12 cellular contexts compared by ENCODE assay signal in genomic region chrX:11760958-11761357, GRCh38. TPM values are rescaled to one million over a fixed set of nuclear protein-coding genes. Genes with fewer than 3 reads are reported as not detected.
DNase-seq lines count a peak whose midpoint lies in the region; FAIRE-seq and TF ChIP-seq lines count a peak whose summit lies in the region.
"Had no signal": no experiment of that assay in that cellular context is flagged by ENCODE, and none has a peak within 500 bp of the region (broad histone marks: within the 10 kb centered on the region; RNA-seq: fewer than 3 reads in every experiment).

No MANE protein-coding gene starts in this region.

- H3K79me2 ChIP-seq in SU-DHL-6 (ENCODE audit: insufficient read depth, low read length): no peaks in the 10 kb centered on the region
- H3K79me2 ChIP-seq in endothelial cell of umbilical vein (ENCODE audit: control insufficient read depth, insufficient read depth, low read length): peaks cover 8% of the 10 kb centered on the region

- no peak for TF ChIP-seq POLR2A in endothelial cell of umbilical vein (IDR thresholded peaks at IDR 0.05; ENCODE audit: low read depth, low read length)
- no peak for TF ChIP-seq POLR2A in prostate gland (IDR thresholded peaks at IDR 0.05)
- no peak for TF ChIP-seq POLR2A in Peyer's patch (IDR thresholded peaks at IDR 0.05)

- peak overlapping the region; percentile 81 for H3K4me3 ChIP-seq in SU-DHL-6 (ENCODE audit: insufficient read depth, low read length, poor library complexity, severe bottlenecking)
- H3K4me3 ChIP-seq in endothelial cell of umbilical vein (replicated peaks in 1 of 3; ENCODE audit: insufficient read depth in 1 of 3, low read depth in 1 of 3, low read length in 3 of 3): peak overlapping the region in 2 of 3 experiments; percentile 18 to 90
- H3K4me3 ChIP-seq in prostate gland: no peak overlapping the region
- H3K4me3 ChIP-seq in Peyer's patch: peak overlapping the region in 1 of 4 donors; percentile 14

- H3K4me3 Mint-ChIP-seq in activated naive CD4-positive, alpha-beta T cell treated with anti-CD3 and anti-CD28 coated beads, Interleukin-2, amount 10 ng/mL, durations not matched to agents 7 days and 5 days: peak overlapping the region; percentile 86
- peak overlapping the region; percentile 24 for H3K4me3 Mint-ChIP-seq in type B pancreatic cell

- FAIRE-seq in endothelial cell of umbilical vein (lab: Jason Lieb, UNC): no peak

- peak overlapping the region; percentile 97 for H3K27ac Mint-ChIP-seq in activated naive CD4-positive, alpha-beta T cell treated with anti-CD3 and anti-CD28 coated beads, Interleukin-2, amount 10 ng/mL, durations not matched to agents 7 days and 5 days
- no peak overlapping the region for H3K27ac Mint-ChIP-seq in type B pancreatic cell

- H3K36me3 ChIP-seq in SU-DHL-6 (ENCODE audit: low read length): 0 out of 2 replicates have a peak, but pooled peaks cover 8% of the 10 kb centered on the region
- H3K36me3 ChIP-seq in endothelial cell of umbilical vein (ENCODE audit: control insufficient read depth in 2 of 2, extremely low read depth in 1 of 2, insufficient read depth in 2 of 2, low read length in 2 of 2): peaks cover 3 to 14% of the 10 kb centered on the region in 2 experiments
- H3K36me3 ChIP-seq in prostate gland: no peaks in the 10 kb centered on the region
- H3K36me3 ChIP-seq in Peyer's patch: peaks cover 0 to 29% (median 0%) of the 10 kb centered on the region in 3 donors

- H3K9ac ChIP-seq in SU-DHL-6 (ENCODE audit: low read length) (peak overlapping the region; percentile 68), endothelial cell of umbilical vein (replicated peaks; ENCODE audit: extremely low read depth, insufficient read depth, low read length) (peak overlapping the region; percentile 82)

- H3K9me2 ChIP-seq in SU-DHL-6 (replicated peaks; ENCODE audit: insufficient read depth, low read length): no peaks in the 10 kb centered on the region

- peaks cover 17% of the 10 kb centered on the region for H3K27me3 Mint-ChIP-seq in activated naive CD4-positive, alpha-beta T cell treated with anti-CD3 and anti-CD28 coated beads, Interleukin-2, amount 10 ng/mL, durations not matched to agents 7 days and 5 days
- H3K27me3 Mint-ChIP-seq in type B pancreatic cell: no peaks in the 10 kb centered on the region

- H3K36me3 Mint-ChIP-seq in activated naive CD4-positive, alpha-beta T cell treated with anti-CD3 and anti-CD28 coated beads, Interleukin-2, amount 10 ng/mL, durations not matched to agents 7 days and 5 days: peaks cover 49% of the 10 kb centered on the region
- H3K36me3 Mint-ChIP-seq in type B pancreatic cell: no peaks in the 10 kb centered on the region

- H3K9me3 ChIP-seq in SU-DHL-6 (ENCODE audit: insufficient read depth, low read length) (no peaks in the 10 kb centered on the region), endothelial cell of umbilical vein (replicated peaks; ENCODE audit: control insufficient read depth, insufficient read depth, low read length) (no peaks in the 10 kb centered on the region), prostate gland (no peaks in the 10 kb centered on the region), Peyer's patch (no peaks in the 10 kb centered on the region)

- H3K4me1 ChIP-seq in endothelial cell of umbilical vein (ENCODE audit: control insufficient read depth, extremely low read depth, insufficient read depth, low read length) (peaks cover 10% of the 10 kb centered on the region), prostate gland (replicated peaks) (no peaks in the 10 kb centered on the region), Peyer's patch (peaks cover 0 to 3% (median 0%) of the 10 kb centered on the region in 4 donors)
- H3K4me1 ChIP-seq: foreskin keratinocyte had no signal

- peaks cover 9% of the 10 kb centered on the region; the same call in 1 of the 2 replicates for H3F3A ChIP-seq in SU-DHL-6 (ENCODE audit: insufficient read depth)

- CTCF ChIA-PET in activated naive CD4-positive, alpha-beta T cell treated with anti-CD3 and anti-CD28 coated beads, Interleukin-2, amount 10 ng/mL, durations not matched to agents 7 days and 5 days (lab: Charles Lee): no interaction called here
- CTCF ChIA-PET in endothelial cell of umbilical vein (lab: Charles Lee): no interaction called here

- H3K9me1 ChIP-seq in endothelial cell of umbilical vein (replicated peaks; ENCODE audit: control insufficient read depth, extremely low read depth, insufficient read depth, low read length): no peaks in the 10 kb centered on the region

- BruUV-seq in endothelial cell of umbilical vein (replicated peaks; lab: Mats Ljungman, UMichigan): no TSS peak

- DNase-seq in activated naive CD4-positive, alpha-beta T cell treated with anti-CD3 and anti-CD28 coated beads, Interleukin-2, amount 10 ng/mL, durations not matched to agents 7 days and 5 days: no peak
- no peak for DNase-seq in activated naive CD4-positive, alpha-beta T cell (lab: John Stamatoyannopoulos, UW)
- DNase-seq in endothelial cell of umbilical vein (ENCODE audit: low read depth, low spot score) (no peak), type B pancreatic cell (ENCODE audit: extremely low spot score, unreplicated experiment) (no peak), AML-193 (lab: John Stamatoyannopoulos, UW) (no peak), prostate gland (ENCODE audit: low spot score) (no peak), Peyer's patch (no peak)
- DNase-seq: amygdala, foreskin keratinocyte, Kasumi-1, SW 1271 had no signal

- H4K20me1 ChIP-seq in SU-DHL-6 (ENCODE audit: low read depth, low read length) (no peaks in the 10 kb centered on the region), endothelial cell of umbilical vein (replicated peaks; ENCODE audit: control insufficient read depth, extremely low read depth, insufficient read depth, low read length) (no peaks in the 10 kb centered on the region)

- TF ChIP-seq CTCF in SU-DHL-6 (IDR thresholded peaks at IDR 0.05; ENCODE audit: insufficient read depth, low read length, poor library complexity, severe bottlenecking) (no peak), endothelial cell of umbilical vein (IDR thresholded peaks at IDR 0.05; ENCODE audit: extremely low read depth in 1 of 2, insufficient read depth in 1 of 2, low read depth in 1 of 2, low read length in 2 of 2) (no peak), type B pancreatic cell (conservative IDR thresholded peaks at IDR 0.05) (no peak), prostate gland (IDR thresholded peaks at IDR 0.05) (no peak), Peyer's patch (IDR thresholded peaks at IDR 0.05) (no peak)

- POLR2A ChIA-PET in endothelial cell of umbilical vein (lab: Charles Lee): no interaction called here

- no peaks in the 10 kb centered on the region for H3K27me3 ChIP-seq in SU-DHL-6 (ENCODE audit: low read length)
- peaks cover 0 to 3% of the 10 kb centered on the region in 2 experiments for H3K27me3 ChIP-seq in endothelial cell of umbilical vein (ENCODE audit: control insufficient read depth in 2 of 2, insufficient read depth in 2 of 2, low read length in 2 of 2)
- H3K27me3 ChIP-seq in prostate gland (replicated peaks; ENCODE audit: insufficient read depth): no peaks in the 10 kb centered on the region
- no peaks in the 10 kb centered on the region for H3K27me3 ChIP-seq in Peyer's patch
- H3K27me3 ChIP-seq: foreskin keratinocyte had no signal

- H2AFZ ChIP-seq in SU-DHL-6 (ENCODE audit: low read depth, low read length, severe bottlenecking): no peak overlapping the region
- no peak overlapping the region for H2AFZ ChIP-seq in endothelial cell of umbilical vein (ENCODE audit: low read depth, low read length)

- H3K27ac ChIP-seq in SU-DHL-6 (ENCODE audit: low read depth, low read length) (peak overlapping the region; percentile 94), endothelial cell of umbilical vein (ENCODE audit: insufficient read depth, low read depth, low read length) (peak overlapping the region; percentile 79), prostate gland (no peak overlapping the region), Peyer's patch (peak overlapping the region in 2 of 4 donors; percentile 17 to 84)
- H3K27ac ChIP-seq: foreskin keratinocyte had no signal

- peaks cover 47% of the 10 kb centered on the region for H3K4me1 Mint-ChIP-seq in activated naive CD4-positive, alpha-beta T cell treated with anti-CD3 and anti-CD28 coated beads, Interleukin-2, amount 10 ng/mL, durations not matched to agents 7 days and 5 days
- peaks cover 5% of the 10 kb centered on the region for H3K4me1 Mint-ChIP-seq in type B pancreatic cell (ENCODE audit: unreplicated experiment)

- H3K9me3 Mint-ChIP-seq in activated naive CD4-positive, alpha-beta T cell treated with anti-CD3 and anti-CD28 coated beads, Interleukin-2, amount 10 ng/mL, durations not matched to agents 7 days and 5 days: no peaks in the 10 kb centered on the region
- H3K9me3 Mint-ChIP-seq in type B pancreatic cell: no peaks in the 10 kb centered on the region

- peak overlapping the region; percentile 92 for H3K4me2 ChIP-seq in SU-DHL-6 (ENCODE audit: low read depth, low read length, poor library complexity, severe bottlenecking)
- peak overlapping the region; percentile 73 for H3K4me2 ChIP-seq in endothelial cell of umbilical vein (ENCODE audit: insufficient read depth, low read length)

- WGBS in prostate gland: 76% methylated on average over 3 of the region's 3 CpGs

- intact Hi-C loops in endothelial cell of umbilical vein (cut with micrococcal nuclease) (no loop called here), prostate gland (cut with DNase I) (loop anchor here (5.0 to 10.0 kb wide), 2 partner anchors 619 to 1576 kb away; no protein-coding TSS in a partner anchor)

- dilution Hi-C loops in endothelial cell of umbilical vein (cut with MboI; ENCODE audit: extremely low pct_ligation_motif_present, low sequenced_read_pairs): no loop called here

TF ChIP-seq in endothelial cell of umbilical vein, 7 proteins besides CTCF, POLR2A, EP300 and RAD21 (continues in another document):
- TF ChIP-seq FOS (IDR thresholded peaks at IDR 0.05; ENCODE audit: borderline replicate concordance, insufficient read depth, low read length) (no peak), POLR2AphosphoS5 (IDR thresholded peaks at IDR 0.05; ENCODE audit: insufficient read depth, low read depth, low read length) (no peak), EZH2 (IDR thresholded peaks at IDR 0.05; ENCODE audit: borderline replicate concordance, low read depth, low read length, severe bottlenecking) (no peak), GATA2 (IDR thresholded peaks at IDR 0.05; ENCODE audit: insufficient read depth, insufficient read length, low read depth, low read length) (no peak)

RNA-seq across cellular contexts. Expression of gene MSL3, which starts 2.9 kb away (rescaled TPM):
- total RNA-seq in endothelial cell of umbilical vein (52.6 and 54.2 TPM in 2 replicates), type B pancreatic cell (ENCODE audit: low replicate concordance) (24.5 and 34.0 TPM in 2 replicates), prostate gland (10 to 100 TPM; 13.4 to 34.8 TPM), Peyer's patch (10 to 100 TPM; 22.5 to 72.6 (median 29.0) TPM)
- 49.6 and 58.7 TPM in 2 replicates for polyA plus RNA-seq in endothelial cell of umbilical vein
- polyA plus RNA-seq in endothelial cell of umbilical vein (2011; cell fraction: cytosol; rRNA removed): 37.8 and 38.8 TPM in 2 replicates
- polyA plus RNA-seq in endothelial cell of umbilical vein (2011; cell fraction: nucleus; rRNA removed): 198 and 242 TPM in 2 replicates
- 56.6 and 67.1 TPM in 2 replicates for polyA plus RNA-seq in endothelial cell of umbilical vein (2012)
- polyA minus RNA-seq in endothelial cell of umbilical vein: 59.1 and 69.8 TPM in 2 replicates
- polyA minus RNA-seq in endothelial cell of umbilical vein (2011; cell fraction: cytosol; rRNA and poly(A)+ RNA removed): 21.1 TPM
- 87.1 and 105 TPM in 2 replicates for polyA minus RNA-seq in endothelial cell of umbilical vein (2011; cell fraction: nucleus; rRNA and poly(A)+ RNA removed)

Comparison
In these comparisons a context has a peak if more than half of its experiments do, and no peak if none do; other contexts are left out.
1. H3K27ac ChIP-seq: peak in SU-DHL-6 (single experiment) and endothelial cell of umbilical vein (single experiment); none in prostate gland (0 of 2).
2. H3K4me3 ChIP-seq: peak in SU-DHL-6 (single experiment) and endothelial cell of umbilical vein (2 of 3); none in prostate gland (0 of 2).